ENCODE assay signal across 8 cellular contexts in genomic region chr19:1849132-1849474, GRCh38. TPM values are rescaled to one million over a fixed set of nuclear protein-coding genes. Genes with fewer than 3 reads are reported as not detected.
DNase-seq lines count a peak whose midpoint lies in the region; ATAC-seq and TF ChIP-seq lines count a peak whose summit lies in the region.

No MANE protein-coding gene starts in this region.

- H2AFZ ChIP-seq in DND-41 (ENCODE audit: low read depth, low read length): peak overlapping the region; percentile 94; the same call in 1 of the 2 replicates
- H2AFZ ChIP-seq in OCI-LY3 (ENCODE audit: low read depth, low read length): no peak overlapping the region
- no peak overlapping the region for H2AFZ ChIP-seq in neural progenitor cell (replicated peaks)

- no peaks in the 10 kb centered on the region for H3K9me3 Mint-ChIP-seq in central memory CD8-positive, alpha-beta T cell
- H3K9me3 Mint-ChIP-seq in neural progenitor cell: no peaks in the 10 kb centered on the region

- peak overlapping the region; percentile 91 for H3K27ac Mint-ChIP-seq in central memory CD8-positive, alpha-beta T cell (ENCODE audit: low read depth)
- peak overlapping the region; percentile 32 for H3K27ac Mint-ChIP-seq in neural progenitor cell

- peaks cover 60% of the 10 kb centered on the region for H3K4me1 ChIP-seq in DND-41 (ENCODE audit: insufficient read depth, low read length)
- H3K4me1 ChIP-seq in OCI-LY3 (ENCODE audit: low read length): peaks cover 32% of the 10 kb centered on the region
- peaks cover 14% of the 10 kb centered on the region for H3K4me1 ChIP-seq in neural progenitor cell

- H3K9me3 ChIP-seq in DND-41 (ENCODE audit: insufficient read depth, low read length, severe bottlenecking): no peaks in the 10 kb centered on the region
- H3K9me3 ChIP-seq in OCI-LY3 (ENCODE audit: insufficient read depth, low read length): no peaks in the 10 kb centered on the region
- no peaks in the 10 kb centered on the region for H3K9me3 ChIP-seq in neural progenitor cell (ENCODE audit: low read depth)

- DNase-seq in DND-41: no peak
- no peak for DNase-seq in central memory CD8-positive, alpha-beta T cell (ENCODE audit: low spot score in 2 of 2)
- DNase-seq in neural progenitor cell (ENCODE audit: low spot score): no peak
- no peak for DNase-seq in AG08395 (ENCODE audit: low spot score)
- no peak for DNase-seq in KG1 (lab: John Stamatoyannopoulos, UW)
- no peak for DNase-seq in OCI-M1 (lab: John Stamatoyannopoulos, UW)

- peaks cover 31% of the 10 kb centered on the region for H3K36me3 Mint-ChIP-seq in central memory CD8-positive, alpha-beta T cell (ENCODE audit: insufficient read depth)
- H3K36me3 Mint-ChIP-seq in neural progenitor cell: no peaks in the 10 kb centered on the region

- H3K36me3 ChIP-seq in DND-41 (ENCODE audit: insufficient read depth, low read length) (peaks cover 35% of the 10 kb centered on the region), OCI-LY3 (replicated peaks; ENCODE audit: low read depth, low read length) (no peaks in the 10 kb centered on the region), neural progenitor cell (no peaks in the 10 kb centered on the region)

- H3K4me2 ChIP-seq in DND-41 (ENCODE audit: insufficient read depth, low read length) (peak overlapping the region; percentile 59), OCI-LY3 (ENCODE audit: low read length) (peak overlapping the region; percentile 70), neural progenitor cell (no peak overlapping the region)

- H3K27me3 ChIP-seq in DND-41 (ENCODE audit: insufficient read depth, low read length, poor library complexity) (no peaks in the 10 kb centered on the region), OCI-LY3 (ENCODE audit: low read depth, low read length) (no peaks in the 10 kb centered on the region), neural progenitor cell (no peaks in the 10 kb centered on the region)

- peak overlapping the region; percentile 99 to 100; a peak in 3 of 4 replicates for H3K4me3 ChIP-seq in DND-41 (ENCODE audit: low read depth in 1 of 2, low read length in 2 of 2)
- H3K4me3 ChIP-seq in OCI-LY3 (ENCODE audit: low read length): peak overlapping the region; percentile 99
- H3K4me3 ChIP-seq in neural progenitor cell: peak overlapping the region; percentile 100

- H3K79me2 ChIP-seq in DND-41 (ENCODE audit: insufficient read depth, low read length) (peaks cover 71% of the 10 kb centered on the region), OCI-LY3 (ENCODE audit: low read length) (peaks cover 69% of the 10 kb centered on the region), neural progenitor cell (ENCODE audit: low read depth) (peaks cover 54% of the 10 kb centered on the region)

- H3K9ac ChIP-seq in DND-41 (ENCODE audit: low read depth, low read length) (peak overlapping the region; percentile 97; the same call in 1 of the 2 replicates), OCI-LY3 (ENCODE audit: low read length) (peak overlapping the region; percentile 81), neural progenitor cell (no peak overlapping the region)

- H3K27me3 Mint-ChIP-seq in central memory CD8-positive, alpha-beta T cell: no peaks in the 10 kb centered on the region
- no peaks in the 10 kb centered on the region for H3K27me3 Mint-ChIP-seq in neural progenitor cell (ENCODE audit: insufficient read depth, low read depth)

- H3K27ac ChIP-seq in DND-41 (ENCODE audit: low read length) (peak overlapping the region; percentile 100), OCI-LY3 (ENCODE audit: low read length) (peak overlapping the region; percentile 87), neural progenitor cell (no peak overlapping the region)

- H4K20me1 ChIP-seq in DND-41 (ENCODE audit: insufficient read depth, low read length): peaks cover 68% of the 10 kb centered on the region
- H4K20me1 ChIP-seq in OCI-LY3 (ENCODE audit: insufficient read depth, low read length): peaks cover 39% of the 10 kb centered on the region
- H4K20me1 ChIP-seq in neural progenitor cell (ENCODE audit: low read depth): peaks cover 60% of the 10 kb centered on the region

- no peak overlapping the region for H3K4me3 Mint-ChIP-seq in central memory CD8-positive, alpha-beta T cell
- H3K4me3 Mint-ChIP-seq in neural progenitor cell: peak overlapping the region; percentile 85

- no peak for ATAC-seq in DND-41 (ENCODE audit: insufficient read depth, low read depth)
- ATAC-seq in central memory CD8-positive, alpha-beta T cell (replicated peaks; ENCODE audit: extremely low read depth, poor library complexity, severe bottlenecking): no peak
- ATAC-seq in GM18909 (IDR thresholded peaks at IDR 0.05; ENCODE audit: poor library complexity, unreplicated experiment): no peak

- H3K4me1 Mint-ChIP-seq in central memory CD8-positive, alpha-beta T cell: peaks cover 41% of the 10 kb centered on the region
- peaks cover 24% of the 10 kb centered on the region for H3K4me1 Mint-ChIP-seq in neural progenitor cell

- H3F3A ChIP-seq in neural progenitor cell (ENCODE audit: low read depth): peaks cover 17% of the 10 kb centered on the region

- TF ChIP-seq CTCF in DND-41 (IDR thresholded peaks at IDR 0.05; ENCODE audit: borderline replicate concordance, extremely low read depth, low read length, poor library complexity, severe bottlenecking) (no peak), OCI-LY3 (IDR thresholded peaks at IDR 0.05; ENCODE audit: low read depth, low read length) (no peak), neural progenitor cell (IDR thresholded peaks at IDR 0.05) (no peak)

RNA-seq across cellular contexts. Expression of gene REXO1, which starts 0.8 kb away (rescaled TPM):
- 12.8 and 38.7 TPM in 2 replicates for total RNA-seq in neural progenitor cell (ENCODE audit: low replicate concordance)

RNA-seq across cellular contexts. Expression of gene KLF16, which starts 14.3 kb away (rescaled TPM):
- 1.0 and 4.8 TPM in 2 replicates for total RNA-seq in neural progenitor cell (ENCODE audit: low replicate concordance)

RNA-seq across cellular contexts. Expression of gene ABHD17A, which starts 36.2 kb away (rescaled TPM):
- total RNA-seq in neural progenitor cell (ENCODE audit: low replicate concordance): 20.2 and 87.0 TPM in 2 replicates

RNA-seq across cellular contexts. Expression of gene ATP8B3, which starts 37.0 kb away (rescaled TPM):
- total RNA-seq in neural progenitor cell (ENCODE audit: low replicate concordance): 0.06 and 1.5 TPM in 2 replicates

RNA-seq across cellular contexts. Expression of gene ADAT3, which starts 56.1 kb away (rescaled TPM):
- 2.4 and 6.5 TPM in 2 replicates for total RNA-seq in neural progenitor cell (ENCODE audit: low replicate concordance)
